ENCODE assay signal across 26 cellular contexts in the genomic region with DNA sequence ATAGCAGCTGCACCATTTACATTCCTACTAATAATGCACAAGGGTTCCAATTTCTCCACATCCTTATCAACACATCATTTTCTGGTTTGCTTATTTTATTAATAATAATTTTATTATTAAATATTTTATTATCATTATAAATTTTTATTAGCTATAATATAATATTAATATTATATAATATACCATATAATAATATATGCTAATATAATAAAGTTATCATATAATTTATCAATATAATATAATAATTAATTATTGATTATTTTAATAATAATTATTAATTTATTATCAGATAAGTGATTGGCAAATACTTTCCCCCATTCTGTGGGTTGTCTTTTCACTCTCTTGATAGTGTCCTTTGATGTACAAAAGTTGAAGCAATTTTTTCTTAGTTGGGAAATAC. TPM values are rescaled to one million over a fixed set of nuclear protein-coding genes. Genes with fewer than 3 reads are reported as not detected.
"Had no signal": no experiment of that assay in that cellular context is flagged by ENCODE, and none has a peak within 500 bp of the region (broad histone marks: within the 10 kb centered on the region; RNA-seq: fewer than 3 reads in every experiment).

No MANE protein-coding gene starts in this region.

- H3K4me3 ChIP-seq: gastroesophageal sphincter, left ventricle myocardium inferior, lower lobe of right lung, right atrium auricular region, sigmoid colon, skin epidermis had no signal

- FAIRE-seq: keratinocyte had no signal

- H3K4me1 ChIP-seq: gastroesophageal sphincter, left ventricle myocardium inferior, lower lobe of right lung, right atrium auricular region, sigmoid colon had no signal

- H3K27ac ChIP-seq: gastroesophageal sphincter, left ventricle myocardium inferior, lower lobe of right lung, right atrium auricular region, sigmoid colon, skin epidermis had no signal

- H3K27me3 ChIP-seq: right atrium auricular region had no signal

- ATAC-seq: esophagus mucosa, gastroesophageal sphincter, left cardiac atrium, lower lobe of right lung, natural killer cell had no signal

- H3K36me3 ChIP-seq: gastroesophageal sphincter, left ventricle myocardium inferior, lower lobe of right lung, right atrium auricular region, sigmoid colon had no signal

- DNase-seq: effector CD4-positive, alpha-beta T cell; endodermal cell; immature natural killer cell; left cardiac atrium; left ventricle myocardium inferior; lower lobe of right lung; natural killer cell; sigmoid colon; stimulated activated CD4-positive, alpha-beta T cell treated with anti-CD3 and anti-CD28 coated beads, Interleukin-12 subunit alpha, Interleukin-12 subunit beta, amount 100 ng/mL, for 4 hours; stimulated activated CD4-positive, alpha-beta T cell treated with anti-CD3 and anti-CD28 coated beads, Interleukin-2, amount 100 ng/mL, for 48 hours; stimulated activated naive CD4-positive, alpha-beta T cell treated with Interleukin-2 at 50 U/mL for 16 hours; trophoblast cell had no signal

- H3K9me3 ChIP-seq: gastroesophageal sphincter, left ventricle myocardium inferior, lower lobe of right lung, right atrium auricular region, sigmoid colon had no signal

RNA-seq across cellular contexts. Expression of gene OR2AT4, which starts 27.7 kb away (rescaled TPM):
- total RNA-seq: dermis microvascular lymphatic vessel endothelial cell, endodermal cell, esophagus mucosa, fibroblast of lung, gastroesophageal sphincter, left cardiac atrium, left ventricle myocardium inferior, lower lobe of right lung, mesothelial cell of epicardium, mucosa of gallbladder, myocyte, natural killer cell, neural crest cell, osteocyte, posterior vena cava, right atrium auricular region, sigmoid colon had no signal
- polyA plus RNA-seq: fibroblast of lung, immature natural killer cell, keratinocyte, sigmoid colon, urinary bladder had no signal
